Comparison of ENCODE assay signal across 1 cellular context in genomic region chr1:85264150-85264549, GRCh38.
TF ChIP-seq lines count a peak whose summit lies in the region.

No MANE protein-coding gene starts in this region.

TF ChIP-seq in IMR-90, 13 proteins besides CTCF, POLR2A, EP300 and RAD21:
- no peak for TF ChIP-seq USF2 (IDR thresholded peaks at IDR 0.05; ENCODE audit: low read depth, low read length)
- TF ChIP-seq MXI1 (IDR thresholded peaks at IDR 0.05; ENCODE audit: borderline replicate concordance, low read depth, low read length), result no peak
- TF ChIP-seq CHD1 (IDR thresholded peaks at IDR 0.05; ENCODE audit: low read depth, low read length), result no peak
- TF ChIP-seq MAFK (IDR thresholded peaks at IDR 0.05; ENCODE audit: low read depth, low read length), result no peak
- no peak for TF ChIP-seq SMC3 (IDR thresholded peaks at IDR 0.05; ENCODE audit: low read depth, low read length)
- TF ChIP-seq CEBPB (IDR thresholded peaks at IDR 0.05; ENCODE audit: low read depth, low read length), result no peak
- TF ChIP-seq NFE2L2 (IDR thresholded peaks at IDR 0.05; ENCODE audit: low read depth, low read length), result no peak
- no peak for TF ChIP-seq RFX5 (IDR thresholded peaks at IDR 0.05; ENCODE audit: low read depth, low read length)
- no peak for TF ChIP-seq MAZ (IDR thresholded peaks at IDR 0.05; ENCODE audit: borderline replicate concordance, low read depth, low read length)
- TF ChIP-seq ELK1 (IDR thresholded peaks at IDR 0.05; ENCODE audit: borderline replicate concordance, low read depth, low read length), result no peak
